In genomic region chr11:104917259-104918112, GRCh38 we compare ENCODE assay signal across 1 cellular context.
TF ChIP-seq lines count a peak whose summit lies in the region.

No MANE protein-coding gene starts in this region.

TF ChIP-seq in HepG2, 621 proteins besides CTCF, POLR2A, EP300 and RAD21 (continued from another document):
- TF ChIP-seq RERE (CRISPR knock-in tag; IDR thresholded peaks at IDR 0.05; ENCODE audit: low read depth) (no peak), ZNF513 (CRISPR knock-in tag; conservative IDR thresholded peaks at IDR 0.05) (no peak), MAF1 (CRISPR knock-in tag; IDR thresholded peaks at IDR 0.05; ENCODE audit: borderline replicate concordance) (no peak), ZSCAN5A (CRISPR knock-in tag; IDR thresholded peaks at IDR 0.05; ENCODE audit: borderline replicate concordance) (no peak), HMGA1 (CRISPR knock-in tag; conservative IDR thresholded peaks at IDR 0.05) (no peak), ZHX1 (CRISPR knock-in tag; IDR thresholded peaks at IDR 0.05; ENCODE audit: low read depth) (no peak), ZBTB43 (CRISPR knock-in tag; conservative IDR thresholded peaks at IDR 0.05) (no peak), MXI1 (IDR thresholded peaks at IDR 0.05; ENCODE audit: borderline replicate concordance, low read depth, low read length) (no peak)
